14 cellular contexts compared by ENCODE assay signal in genomic region chr5:133698646-133699526, GRCh38.
A peak's percentile ranks its signal among the peaks of the same experiment; 100 is the strongest.
DNase-seq lines count a peak whose midpoint lies in the region; ATAC-seq and TF ChIP-seq lines count a peak whose summit lies in the region.
"Had no signal": no experiment of that assay in that cellular context is flagged by ENCODE, and none has a peak within 500 bp of the region (broad histone marks: within the 10 kb centered on the region; RNA-seq: fewer than 3 reads in every experiment).

No MANE protein-coding gene starts in this region.

- ATAC-seq in activated CD8-positive, alpha-beta T cell treated with anti-CD3 and anti-CD28 coated beads for 36 hours = peak; percentile 60
- ATAC-seq in activated CD8-positive, alpha-beta T cell treated with anti-CD3 and anti-CD28 coated beads, Interleukin-2, amount 10 ng/mL, durations not matched to agents 7 days and 5 days = no peak
- ATAC-seq in GM19455 (IDR thresholded peaks at IDR 0.05; ENCODE audit: unreplicated experiment) (peak; percentile 57), HG02884 (IDR thresholded peaks at IDR 0.05; ENCODE audit: unreplicated experiment) (peak; percentile 83), GM19328 (IDR thresholded peaks at IDR 0.05; ENCODE audit: unreplicated experiment) (no peak), HG03139 (IDR thresholded peaks at IDR 0.05; ENCODE audit: unreplicated experiment) (no peak)
- ATAC-seq: A549; CD8-positive, alpha-beta T cell; gastroesophageal sphincter had no signal

- TF ChIP-seq POLR2A in sigmoid colon (IDR thresholded peaks at IDR 0.05) = no peak

- no peaks in the 10 kb centered on the region for H3K27me3 Mint-ChIP-seq in activated CD8-positive, alpha-beta T cell treated with anti-CD3 and anti-CD28 coated beads for 36 hours
- H3K27me3 Mint-ChIP-seq in activated CD8-positive, alpha-beta T cell treated with anti-CD3 and anti-CD28 coated beads, Interleukin-2, amount 10 ng/mL, durations not matched to agents 7 days and 5 days (ENCODE audit: low read depth) = peaks cover 8% of the 10 kb centered on the region

- H3K36me3 ChIP-seq in sigmoid colon = no peaks in the 10 kb centered on the region
- H3K36me3 ChIP-seq: gastroesophageal sphincter had no signal

- 81 to 86% methylated on average over 10 of the region's 10 CpGs for WGBS in sigmoid colon, 2 donors

- H3K9me3 Mint-ChIP-seq in activated CD8-positive, alpha-beta T cell treated with anti-CD3 and anti-CD28 coated beads for 36 hours = no peaks in the 10 kb centered on the region
- no peaks in the 10 kb centered on the region for H3K9me3 Mint-ChIP-seq in activated CD8-positive, alpha-beta T cell treated with anti-CD3 and anti-CD28 coated beads, Interleukin-2, amount 10 ng/mL, durations not matched to agents 7 days and 5 days (ENCODE audit: insufficient read depth)
- H3K9me3 Mint-ChIP-seq: activated B cell treated with CpG ODN at 0.5 μM for 24 hours; CD8-positive, alpha-beta T cell had no signal

- peak; percentile 19 for DNase-seq in activated CD8-positive, alpha-beta T cell treated with anti-CD3 and anti-CD28 coated beads for 36 hours
- DNase-seq in activated CD8-positive, alpha-beta T cell treated with anti-CD3 and anti-CD28 coated beads, Interleukin-2, amount 10 ng/mL, durations not matched to agents 7 days and 5 days = no peak
- DNase-seq in sigmoid colon = peak; percentile 25
- DNase-seq in activated effector memory CD4-positive, alpha-beta T cell treated with anti-CD3 and anti-CD28 coated beads, Interleukin-2, amount 50 U/mL, for 16 hours = no peak
- DNase-seq: activated B cell treated with CpG ODN at 0.5 μM for 24 hours, activated gamma-delta T cell treated with Interleukin-2 at 50 U/mL for 16 hours, GF-D8 had no signal

- no peaks in the 10 kb centered on the region for H3K4me1 ChIP-seq in sigmoid colon
- H3K4me1 ChIP-seq: A549, gastroesophageal sphincter had no signal

- no peak overlapping the region for H3K4me3 Mint-ChIP-seq in activated CD8-positive, alpha-beta T cell treated with anti-CD3 and anti-CD28 coated beads for 36 hours
- H3K4me3 Mint-ChIP-seq in activated CD8-positive, alpha-beta T cell treated with anti-CD3 and anti-CD28 coated beads, Interleukin-2, amount 10 ng/mL, durations not matched to agents 7 days and 5 days = no peak overlapping the region
- H3K4me3 Mint-ChIP-seq: activated B cell treated with CpG ODN at 0.5 μM for 24 hours; CD8-positive, alpha-beta T cell had no signal

- TF ChIP-seq CTCF in activated CD8-positive, alpha-beta T cell treated with anti-CD3 and anti-CD28 coated beads for 36 hours (IDR thresholded peaks at IDR 0.05) = no peak
- TF ChIP-seq CTCF in sigmoid colon (IDR thresholded peaks at IDR 0.05) = no peak

- H3K4me1 Mint-ChIP-seq in activated CD8-positive, alpha-beta T cell treated with anti-CD3 and anti-CD28 coated beads for 36 hours (ENCODE audit: low read depth) = peaks cover 15% of the 10 kb centered on the region
- H3K4me1 Mint-ChIP-seq in activated CD8-positive, alpha-beta T cell treated with anti-CD3 and anti-CD28 coated beads, Interleukin-2, amount 10 ng/mL, durations not matched to agents 7 days and 5 days (ENCODE audit: low read depth) = peaks cover 15% of the 10 kb centered on the region

- no peaks in the 10 kb centered on the region for H3K9me3 ChIP-seq in sigmoid colon
- H3K9me3 ChIP-seq: A549, gastroesophageal sphincter had no signal

- intact Hi-C loops in activated CD8-positive, alpha-beta T cell treated with anti-CD3 and anti-CD28 coated beads for 36 hours (cut with micrococcal nuclease) = no loop called here
- intact Hi-C loops in sigmoid colon (cut with DNase I) = no loop called here

- H3K27ac ChIP-seq in sigmoid colon = no peak overlapping the region
- H3K27ac ChIP-seq: A549, gastroesophageal sphincter had no signal

- no peak for TF ChIP-seq EP300 in sigmoid colon (IDR thresholded peaks at IDR 0.05)

- H3K4me3 ChIP-seq in sigmoid colon = no peak overlapping the region
- H3K4me3 ChIP-seq: A549, gastroesophageal sphincter had no signal

- CTCF ChIA-PET in activated CD8-positive, alpha-beta T cell treated with anti-CD3 and anti-CD28 coated beads for 36 hours (lab: Charles Lee) = interaction anchor here (1.0 kb wide), 1 partner anchor 171 kb away, joined by 3 read pairs; no protein-coding TSS in a partner anchor
- CTCF ChIA-PET in activated CD8-positive, alpha-beta T cell treated with anti-CD3 and anti-CD28 coated beads, Interleukin-2, amount 10 ng/mL, durations not matched to agents 7 days and 5 days (lab: Charles Lee) = no interaction called here

- H3K36me3 Mint-ChIP-seq in activated CD8-positive, alpha-beta T cell treated with anti-CD3 and anti-CD28 coated beads for 36 hours (ENCODE audit: low read depth) = no peaks in the 10 kb centered on the region
- no peaks in the 10 kb centered on the region for H3K36me3 Mint-ChIP-seq in activated CD8-positive, alpha-beta T cell treated with anti-CD3 and anti-CD28 coated beads, Interleukin-2, amount 10 ng/mL, durations not matched to agents 7 days and 5 days (ENCODE audit: low read depth)
- H3K36me3 Mint-ChIP-seq: CD8-positive, alpha-beta T cell had no signal

- POLR2A ChIA-PET in activated CD8-positive, alpha-beta T cell treated with anti-CD3 and anti-CD28 coated beads for 36 hours (lab: Charles Lee) = no interaction called here
- POLR2A ChIA-PET in activated CD8-positive, alpha-beta T cell treated with anti-CD3 and anti-CD28 coated beads, Interleukin-2, amount 10 ng/mL, durations not matched to agents 7 days and 5 days (lab: Charles Lee) = no interaction called here

- peak overlapping the region; percentile 16 for H3K27ac Mint-ChIP-seq in activated CD8-positive, alpha-beta T cell treated with anti-CD3 and anti-CD28 coated beads for 36 hours
- no peak overlapping the region for H3K27ac Mint-ChIP-seq in activated CD8-positive, alpha-beta T cell treated with anti-CD3 and anti-CD28 coated beads, Interleukin-2, amount 10 ng/mL, durations not matched to agents 7 days and 5 days
- H3K27ac Mint-ChIP-seq: activated B cell treated with CpG ODN at 0.5 μM for 24 hours; CD8-positive, alpha-beta T cell had no signal

- no peaks in the 10 kb centered on the region for H3K27me3 ChIP-seq in sigmoid colon

Comparison
In these comparisons a context has a peak if more than half of its experiments do, and no peak if none do; other contexts are left out.
1. ATAC-seq: peak in activated CD8-positive, alpha-beta T cell treated with anti-CD3 and anti-CD28 coated beads for 36 hours (single experiment), GM19455 (single experiment) and HG02884 (single experiment); none in activated CD8-positive, alpha-beta T cell treated with anti-CD3 and anti-CD28 coated beads, Interleukin-2, amount 10 ng/mL, durations not matched to agents 7 days and 5 days (single experiment), GM19328 (single experiment) and HG03139 (single experiment).
2. DNase-seq: peak in activated CD8-positive, alpha-beta T cell treated with anti-CD3 and anti-CD28 coated beads for 36 hours (single experiment) and sigmoid colon (single experiment); none in activated CD8-positive, alpha-beta T cell treated with anti-CD3 and anti-CD28 coated beads, Interleukin-2, amount 10 ng/mL, durations not matched to agents 7 days and 5 days (single experiment) and activated effector memory CD4-positive, alpha-beta T cell treated with anti-CD3 and anti-CD28 coated beads, Interleukin-2, amount 50 U/mL, for 16 hours (single experiment).